ENCODE assay signal across 21 cellular contexts in genomic region chr9:95819636-95820035, GRCh38.
"Had no signal": no experiment of that assay in that cellular context is flagged by ENCODE, and none has a peak within 500 bp of the region (broad histone marks: within the 10 kb centered on the region; RNA-seq: fewer than 3 reads in every experiment).

No MANE protein-coding gene starts in this region.

- H3K9me3 Mint-ChIP-seq: activated CD8-positive, alpha-beta T cell treated with anti-CD3 and anti-CD28 coated beads for 36 hours; activated naive CD4-positive, alpha-beta T cell treated with anti-CD3 and anti-CD28 coated beads, Interleukin-2, amount 50 U/mL, for 24 hours; nephron had no signal

- H3K4me1 Mint-ChIP-seq: activated naive CD4-positive, alpha-beta T cell treated with anti-CD3 and anti-CD28 coated beads, Interleukin-2, amount 50 U/mL, for 24 hours had no signal

- H3K4me1 ChIP-seq: body of pancreas, colonic mucosa, right atrium auricular region had no signal

- H3K4me3 ChIP-seq: body of pancreas, colonic mucosa, right atrium auricular region had no signal

- H3K36me3 ChIP-seq: colonic mucosa, right atrium auricular region had no signal

- H3K27ac Mint-ChIP-seq: activated CD8-positive, alpha-beta T cell treated with anti-CD3 and anti-CD28 coated beads for 36 hours; activated naive CD4-positive, alpha-beta T cell treated with anti-CD3 and anti-CD28 coated beads, Interleukin-2, amount 50 U/mL, for 24 hours; nephron; progenitor cell of endocrine pancreas; type B pancreatic cell had no signal

- H3K27ac ChIP-seq: body of pancreas, colonic mucosa, foreskin keratinocyte, right atrium auricular region had no signal

- H3K27me3 ChIP-seq: body of pancreas, colonic mucosa, foreskin keratinocyte, right atrium auricular region had no signal

- H3K4me3 Mint-ChIP-seq: activated CD8-positive, alpha-beta T cell treated with anti-CD3 and anti-CD28 coated beads for 36 hours; activated naive CD4-positive, alpha-beta T cell treated with anti-CD3 and anti-CD28 coated beads, Interleukin-2, amount 50 U/mL, for 24 hours; nephron; type B pancreatic cell had no signal

- DNase-seq: activated CD4-positive, alpha-beta T cell treated with anti-CD3 and anti-CD28 coated beads for 4 hours; activated CD8-positive, alpha-beta memory T cell treated with anti-CD3 and anti-CD28 coated beads, Interleukin-2, amount 50 U/mL, for 4 hours; activated CD8-positive, alpha-beta T cell treated with anti-CD3 and anti-CD28 coated beads for 36 hours; activated effector memory CD4-positive, alpha-beta T cell treated with anti-CD3 and anti-CD28 coated beads, Interleukin-2, amount 50 U/mL, for 16 hours; activated T-cell treated with anti-CD3 and anti-CD28 coated beads, Interleukin-2, amount 50 U/mL, for 48 hours; body of pancreas; caudate nucleus; colonic mucosa; foreskin keratinocyte; left ventricle myocardium superior; mesenchymal stem cell; occipital lobe; stimulated activated CD4-positive, alpha-beta T cell treated with anti-CD3 and anti-CD28 coated beads, Interleukin-15, amount 100 ng/mL, for 24 hours; stimulated activated CD4-positive, alpha-beta T cell treated with anti-CD3 and anti-CD28 coated beads, Interleukin-4, amount 100 ng/mL, for 1 hour; stimulated activated naive CD4-positive, alpha-beta T cell; T-helper 2 cell had no signal

- H3K9me3 ChIP-seq: body of pancreas, colonic mucosa, right atrium auricular region had no signal

- H3K27me3 Mint-ChIP-seq: activated naive CD4-positive, alpha-beta T cell treated with anti-CD3 and anti-CD28 coated beads, Interleukin-2, amount 50 U/mL, for 24 hours; type B pancreatic cell had no signal

- ATAC-seq: activated CD8-positive, alpha-beta T cell treated with anti-CD3 and anti-CD28 coated beads for 36 hours; body of pancreas; foreskin keratinocyte; left ventricle myocardium superior had no signal
